ENCODE assay signal across 9 cellular contexts in the genomic region with DNA sequence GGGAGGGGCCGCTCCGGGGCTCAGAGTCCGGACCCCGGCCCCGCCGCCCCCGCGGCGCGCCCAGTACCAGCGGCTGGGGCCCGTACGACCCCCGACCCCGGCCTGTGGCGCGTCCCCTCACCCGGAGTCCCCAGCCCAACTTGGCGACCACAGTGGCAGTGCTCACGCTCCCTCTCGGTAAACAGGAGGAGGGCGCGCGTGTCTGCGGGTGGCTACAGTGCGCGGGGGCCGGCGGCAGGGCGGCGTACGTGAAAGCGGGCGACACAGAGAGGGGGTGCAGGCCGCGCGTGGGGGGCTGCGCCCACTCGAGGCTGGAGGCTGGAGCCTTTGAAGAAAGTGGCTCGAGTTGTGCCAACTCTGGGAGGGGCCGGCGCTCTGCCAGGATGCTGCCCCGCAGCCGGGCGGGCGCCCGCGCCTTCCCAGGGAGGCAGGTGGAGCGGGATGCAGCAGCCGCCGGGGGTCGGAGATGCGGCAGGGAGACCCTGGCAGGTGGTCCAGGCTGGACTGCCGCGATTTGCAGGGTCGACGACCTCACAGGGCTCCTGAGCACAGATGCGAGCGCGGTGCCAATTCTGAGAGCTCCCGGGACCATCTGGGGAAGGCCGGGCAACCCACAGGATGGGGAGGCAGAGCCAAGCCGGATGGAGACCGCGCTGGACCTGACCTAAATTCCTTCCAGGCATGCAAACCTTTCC. TPM values are rescaled to one million over a fixed set of nuclear protein-coding genes. Genes with fewer than 3 reads are reported as not detected.
DNase-seq lines count a peak whose midpoint lies in the region; ATAC-seq and TF ChIP-seq lines count a peak whose summit lies in the region.
"Had no signal": no experiment of that assay in that cellular context is flagged by ENCODE, and none has a peak within 500 bp of the region (broad histone marks: within the 10 kb centered on the region; RNA-seq: fewer than 3 reads in every experiment).

No MANE protein-coding gene starts in this region.

- H3K9me3 ChIP-seq in T-helper 17 cell (ENCODE audit: control insufficient read depth, low read length, poor library complexity, severe bottlenecking) (no peaks in the 10 kb centered on the region), esophagus muscularis mucosa (no peaks in the 10 kb centered on the region), vagina (no peaks in the 10 kb centered on the region)

- H3K4me1 Mint-ChIP-seq in T-helper 17 cell = no peaks in the 10 kb centered on the region
- no peaks in the 10 kb centered on the region for H3K4me1 Mint-ChIP-seq in naive B cell

- H3K36me3 Mint-ChIP-seq in T-helper 17 cell (ENCODE audit: low read depth) = peaks cover 9% of the 10 kb centered on the region
- H3K36me3 Mint-ChIP-seq in naive B cell = no peaks in the 10 kb centered on the region

- TF ChIP-seq CTCF in esophagus muscularis mucosa (IDR thresholded peaks at IDR 0.05) (no peak), vagina (IDR thresholded peaks at IDR 0.05) (no peak)

- H3K36me3 ChIP-seq in esophagus muscularis mucosa (no peaks in the 10 kb centered on the region), vagina (no peaks in the 10 kb centered on the region)

- peaks cover 47% of the 10 kb centered on the region for H3K27me3 Mint-ChIP-seq in T-helper 17 cell
- peaks cover 28 to 54% (median 47%) of the 10 kb centered on the region in 3 donors for H3K27me3 Mint-ChIP-seq in naive B cell

- peak overlapping the region; percentile 25 for H3K4me3 Mint-ChIP-seq in T-helper 17 cell
- peak overlapping the region in 6 of 8 donors; percentile 9 to 51 (median 37) for H3K4me3 Mint-ChIP-seq in naive B cell

- H3K4me3 ChIP-seq in esophagus muscularis mucosa (peak overlapping the region; percentile 64 to 75 (median 70)), vagina (peak overlapping the region; percentile 47 to 49)
- H3K4me3 ChIP-seq: K562 had no signal

- intact Hi-C loops in esophagus muscularis mucosa (cut with DNase I) = loop anchor here (2.0 to 10.0 kb wide), 2 partner anchors 103 to 167 kb away; no protein-coding TSS in a partner anchor
- intact Hi-C loops in vagina (cut with DNase I) = loop anchor here (2.0 kb wide), 1 partner anchor 103 kb away; no protein-coding TSS in a partner anchor

- H3K27ac ChIP-seq in esophagus muscularis mucosa (replicated peaks in 1 of 4) = peak overlapping the region; percentile 76 to 86 (median 83)
- H3K27ac ChIP-seq in vagina = peak overlapping the region; percentile 47

- 5% methylated on average over 7 of the region's 65 CpGs for WGBS in esophagus muscularis mucosa

- TF ChIP-seq POLR2A in esophagus muscularis mucosa (IDR thresholded peaks at IDR 0.05; ENCODE audit: low read depth) = no peak
- no peak for TF ChIP-seq POLR2A in vagina (IDR thresholded peaks at IDR 0.05)

- H3K9me3 Mint-ChIP-seq in naive B cell = peaks cover 0 to 5% (median 0%) of the 10 kb centered on the region in 7 donors

- no peak for TF ChIP-seq EP300 in esophagus muscularis mucosa (IDR thresholded peaks at IDR 0.05)

- no peak for DNase-seq in T-helper 17 cell
- peak; percentile 91 for DNase-seq in esophagus muscularis mucosa (ENCODE audit: extremely low spot score)
- DNase-seq in naive B cell = peak; percentile 7
- DNase-seq in vagina (ENCODE audit: extremely low spot score in 2 of 2) = peak in 1 of 2 donors; percentile 85
- DNase-seq in SIG-M5 (lab: John Stamatoyannopoulos, UW) = no peak

- no peak overlapping the region for H3K27ac Mint-ChIP-seq in T-helper 17 cell
- no peak overlapping the region for H3K27ac Mint-ChIP-seq in naive B cell

- H3K27me3 ChIP-seq in esophagus muscularis mucosa (peaks cover 0 to 51% (median 0%) of the 10 kb centered on the region in 4 donors), vagina (no peaks in the 10 kb centered on the region)

- H3K4me1 ChIP-seq in esophagus muscularis mucosa = peaks cover 14 to 27% (median 25%) of the 10 kb centered on the region in 4 donors
- H3K4me1 ChIP-seq in vagina = peaks cover 16% of the 10 kb centered on the region

- ATAC-seq in GM18502 (IDR thresholded peaks at IDR 0.05; ENCODE audit: poor library complexity, unreplicated experiment) = peak; percentile 10
- ATAC-seq in T-helper 17 cell = peak; percentile 37
- peak; percentile 39 to 40 for ATAC-seq in naive B cell (ENCODE audit: low read depth in 2 of 2)
- no peak for ATAC-seq in GM21367 (IDR thresholded peaks at IDR 0.05; ENCODE audit: unreplicated experiment)
- no peak for ATAC-seq in GM21723 (IDR thresholded peaks at IDR 0.05; ENCODE audit: unreplicated experiment)

RNA-seq across cellular contexts. Expression of a gene that starts 0.7 kb away (rescaled TPM):
- total RNA-seq in T-helper 17 cell (10 to 100 TPM; 45.3 to 54.8 TPM), esophagus muscularis mucosa (10 to 100 TPM in 2 of 4 donors, 1 to 10 TPM in 2; 8.7 to 22.4 (median 13.3) TPM), vagina (77.6 TPM)
- 10 to 100 TPM in 3 of 6 donors, 1 to 10 TPM in 3; 6.0 to 15.9 (median 9.9) TPM for polyA plus RNA-seq in naive B cell (ENCODE audit: low read depth in 6 of 6)

RNA-seq across cellular contexts. Expression of a gene that starts 14.8 kb away (rescaled TPM):
- total RNA-seq in T-helper 17 cell (not detected), esophagus muscularis mucosa (not detected), vagina (not detected)
- polyA plus RNA-seq in naive B cell (ENCODE audit: low read depth in 6 of 6) = not detected
- total RNA-seq: K562 had no signal
- polyA plus RNA-seq: K562 had no signal

Comparison
In these comparisons a context has a peak if more than half of its experiments do, and no peak if none do; other contexts are left out.
1. ATAC-seq: peak in GM18502 (single experiment), T-helper 17 cell (single experiment) and naive B cell (2 of 2); none in GM21367 (single experiment) and GM21723 (single experiment).
2. DNase-seq: peak in esophagus muscularis mucosa (single experiment) and naive B cell (single experiment); none in T-helper 17 cell (0 of 3) and SIG-M5 (single experiment).